Comparison of ENCODE assay signal across 22 cellular contexts in the genomic region with DNA sequence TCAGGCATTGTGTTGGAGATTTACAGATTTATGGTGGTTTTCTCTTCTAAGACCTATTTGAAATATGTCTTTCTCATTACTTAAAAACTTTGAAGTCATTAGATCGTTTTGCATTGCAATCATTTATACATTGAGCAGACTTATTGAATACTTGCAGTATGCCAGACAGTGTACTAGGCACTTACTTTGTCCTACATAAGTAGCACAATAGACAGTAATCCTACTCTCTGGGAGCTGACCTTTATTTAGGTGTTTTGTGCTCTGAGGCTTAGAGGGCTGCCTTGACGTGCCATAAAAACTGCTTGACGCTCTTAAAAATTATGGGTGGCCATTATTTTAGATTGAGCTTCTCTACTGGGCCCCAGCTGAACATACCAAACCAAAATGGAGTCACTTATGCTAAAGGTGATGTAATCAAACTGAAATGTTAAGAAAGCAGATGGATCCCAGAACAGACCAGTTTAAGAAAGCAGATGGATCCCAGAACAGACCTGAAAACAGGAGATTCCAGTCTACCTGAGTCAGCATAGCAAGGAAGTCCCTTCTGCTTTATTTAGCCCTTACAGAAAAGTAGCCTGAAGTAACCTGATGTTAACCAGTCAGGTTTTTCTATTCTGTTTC. TPM values are rescaled to one million over a fixed set of nuclear protein-coding genes. Genes with fewer than 3 reads are reported as not detected.
DNase-seq lines count a peak whose midpoint lies in the region; ATAC-seq and TF ChIP-seq lines count a peak whose summit lies in the region.
"Had no signal": no experiment of that assay in that cellular context is flagged by ENCODE, and none has a peak within 500 bp of the region (broad histone marks: within the 10 kb centered on the region; RNA-seq: fewer than 3 reads in every experiment).

No MANE protein-coding gene starts in this region.

- POLR2A ChIA-PET in PC-9 (lab: Charles Lee; ENCODE audit: unreplicated experiment), result no interaction called here

- BruUV-seq in PC-9 (replicated peaks; lab: Mats Ljungman, UMichigan), result no TSS peak

- no peaks in the 10 kb centered on the region for H3K9me3 Mint-ChIP-seq in GM23338
- H3K9me3 Mint-ChIP-seq in neural progenitor cell, result no peaks in the 10 kb centered on the region
- H3K9me3 Mint-ChIP-seq: activated CD4-positive, alpha-beta memory T cell treated with anti-CD3 and anti-CD28 coated beads for 36 hours; brain; nephron progenitor cell had no signal

- H3K4me1 Mint-ChIP-seq in GM23338 (peaks cover 66% of the 10 kb centered on the region), neural progenitor cell (peaks cover 25% of the 10 kb centered on the region)

- no peak overlapping the region for H3K4me3 Mint-ChIP-seq in GM23338
- no peak overlapping the region for H3K4me3 Mint-ChIP-seq in neural progenitor cell
- H3K4me3 Mint-ChIP-seq: activated CD4-positive, alpha-beta memory T cell treated with anti-CD3 and anti-CD28 coated beads for 36 hours; brain; nephron progenitor cell had no signal

- H4K20me1 ChIP-seq in GM23338 (replicated peaks; ENCODE audit: insufficient read depth) (no peaks in the 10 kb centered on the region), PC-9 (ENCODE audit: insufficient read depth) (no peaks in the 10 kb centered on the region), neural progenitor cell (ENCODE audit: low read depth) (peaks cover 48% of the 10 kb centered on the region)

- H2AFZ ChIP-seq in GM23338 (no peak overlapping the region), PC-9 (no peak overlapping the region), neural progenitor cell (replicated peaks) (no peak overlapping the region)

- H3K9ac ChIP-seq in neural progenitor cell, result no peak overlapping the region

- TF ChIP-seq CTCF in GM23338 (conservative IDR thresholded peaks at IDR 0.05; ENCODE audit: low read depth in 2 of 2) (no peak), PC-9 (conservative IDR thresholded peaks at IDR 0.05) (no peak), fibroblast of pulmonary artery (IDR thresholded peaks at IDR 0.05; ENCODE audit: low read length, missing control alignments) (no peak), neural progenitor cell (IDR thresholded peaks at IDR 0.05) (no peak), vagina (IDR thresholded peaks at IDR 0.05) (no peak)

- H3K36me3 Mint-ChIP-seq in GM23338 (ENCODE audit: low read depth), result no peaks in the 10 kb centered on the region
- H3K36me3 Mint-ChIP-seq in neural progenitor cell, result no peaks in the 10 kb centered on the region
- H3K36me3 Mint-ChIP-seq: brain had no signal

- H3K79me2 ChIP-seq in GM23338 (replicated peaks; ENCODE audit: insufficient read depth) (peaks cover 65% of the 10 kb centered on the region), PC-9 (ENCODE audit: low read depth) (peaks cover 29% of the 10 kb centered on the region), neural progenitor cell (ENCODE audit: low read depth) (peaks cover 72% of the 10 kb centered on the region)

- H3K27ac ChIP-seq in GM23338 (ENCODE audit: low read depth), result peak overlapping the region; percentile 72
- H3K27ac ChIP-seq in PC-9, result peak overlapping the region; percentile 73
- H3K27ac ChIP-seq in neural progenitor cell, result no peak overlapping the region
- no peak overlapping the region for H3K27ac ChIP-seq in vagina
- H3K27ac ChIP-seq: left ventricle myocardium inferior had no signal

- ATAC-seq in GM23338, result peak; percentile 57
- no peak for ATAC-seq in HG02973 (IDR thresholded peaks at IDR 0.05; ENCODE audit: unreplicated experiment)
- no peak for ATAC-seq in GM21423 (IDR thresholded peaks at IDR 0.05; ENCODE audit: unreplicated experiment)
- ATAC-seq: right cardiac atrium had no signal

- H3K27me3 Mint-ChIP-seq in GM23338 (ENCODE audit: insufficient read depth, low read depth, poor library complexity) (peaks cover 2% of the 10 kb centered on the region), neural progenitor cell (ENCODE audit: insufficient read depth, low read depth) (peaks cover 2% of the 10 kb centered on the region)
- H3K27me3 Mint-ChIP-seq: activated CD4-positive, alpha-beta memory T cell treated with anti-CD3 and anti-CD28 coated beads for 36 hours; brain had no signal

- H3K27me3 ChIP-seq in GM23338 (ENCODE audit: insufficient read depth), result no peaks in the 10 kb centered on the region
- no peaks in the 10 kb centered on the region for H3K27me3 ChIP-seq in PC-9 (ENCODE audit: insufficient read depth, low read depth)
- H3K27me3 ChIP-seq in neural progenitor cell, result no peaks in the 10 kb centered on the region
- H3K27me3 ChIP-seq in vagina, result no peaks in the 10 kb centered on the region
- H3K27me3 ChIP-seq: BE2C had no signal

- no peaks in the 10 kb centered on the region for H3F3A ChIP-seq in GM23338 (replicated peaks; ENCODE audit: low read depth)
- H3F3A ChIP-seq in PC-9 (ENCODE audit: insufficient read depth, low read depth), result peaks cover 4% of the 10 kb centered on the region; the same call in 1 of the 2 replicates
- no peaks in the 10 kb centered on the region for H3F3A ChIP-seq in neural progenitor cell (ENCODE audit: low read depth)

- H3K4me1 ChIP-seq in GM23338 (ENCODE audit: insufficient read depth) (peaks cover 37% of the 10 kb centered on the region), PC-9 (replicated peaks; ENCODE audit: insufficient read depth) (peaks cover 14% of the 10 kb centered on the region), neural progenitor cell (peaks cover 42% of the 10 kb centered on the region), vagina (peaks cover 11% of the 10 kb centered on the region)
- H3K4me1 ChIP-seq: BE2C had no signal

- intact Hi-C loops in PC-9 (cut with micrococcal nuclease; ENCODE audit: unreplicated experiment), result no loop called here
- intact Hi-C loops in vagina (cut with DNase I), result no loop called here

- H3K36me3 ChIP-seq in GM23338 (ENCODE audit: insufficient read depth) (no peaks in the 10 kb centered on the region), PC-9 (ENCODE audit: low read depth) (no peaks in the 10 kb centered on the region), neural progenitor cell (no peaks in the 10 kb centered on the region), vagina (no peaks in the 10 kb centered on the region)
- H3K36me3 ChIP-seq: BE2C, left ventricle myocardium inferior had no signal

- peak overlapping the region; percentile 5; the same call in 1 of the 2 replicates for H3K4me2 ChIP-seq in GM23338
- no peak overlapping the region for H3K4me2 ChIP-seq in PC-9
- no peak overlapping the region for H3K4me2 ChIP-seq in neural progenitor cell

- no peaks in the 10 kb centered on the region for H3K9me2 ChIP-seq in GM23338 (ENCODE audit: insufficient read depth)
- H3K9me2 ChIP-seq in PC-9 (ENCODE audit: insufficient read depth), result no peaks in the 10 kb centered on the region

- CTCF ChIA-PET in PC-9 (lab: Charles Lee), result no interaction called here

- no peak for TF ChIP-seq POLR2A in vagina (IDR thresholded peaks at IDR 0.05)

- H3K9me3 ChIP-seq in PC-9 (ENCODE audit: insufficient read depth, low read depth), result no peaks in the 10 kb centered on the region
- H3K9me3 ChIP-seq in neural progenitor cell (ENCODE audit: low read depth), result no peaks in the 10 kb centered on the region
- no peaks in the 10 kb centered on the region for H3K9me3 ChIP-seq in vagina
- H3K9me3 ChIP-seq: BE2C, left ventricle myocardium inferior had no signal

- peak overlapping the region; percentile 93 for H3K27ac Mint-ChIP-seq in GM23338
- H3K27ac Mint-ChIP-seq in neural progenitor cell, result no peak overlapping the region
- H3K27ac Mint-ChIP-seq: activated CD4-positive, alpha-beta memory T cell treated with anti-CD3 and anti-CD28 coated beads for 36 hours; brain; nephron progenitor cell had no signal

- no peak overlapping the region for H3K4me3 ChIP-seq in GM23338
- no peak overlapping the region for H3K4me3 ChIP-seq in PC-9
- H3K4me3 ChIP-seq in fibroblast of pulmonary artery (replicated peaks; ENCODE audit: low read depth, low read length), result no peak overlapping the region
- H3K4me3 ChIP-seq in neural progenitor cell, result no peak overlapping the region
- H3K4me3 ChIP-seq in vagina, result no peak overlapping the region
- H3K4me3 ChIP-seq: left ventricle myocardium inferior had no signal

- DNase-seq in GM23338 (ENCODE audit: low spot score) (peak; percentile 59), PC-9 (peak in 1 of 2 experiments; percentile 40), fibroblast of pulmonary artery (ENCODE audit: low read depth) (peak; percentile 18), neural progenitor cell (ENCODE audit: low spot score) (peak; percentile 28), vagina (ENCODE audit: extremely low spot score in 2 of 2) (no peak), COLO668 (lab: John Stamatoyannopoulos, UW; ENCODE audit: unreplicated experiment) (no peak)
- DNase-seq: activated CD4-positive, alpha-beta memory T cell treated with anti-CD3 and anti-CD28 coated beads for 36 hours; BE2C; effector CD8-positive, alpha-beta T cell; left ventricle myocardium inferior; NCI-H146; NCI-H774; nephron progenitor cell; right cardiac atrium; Right ventricle myocardium superior; stimulated activated CD4-positive, alpha-beta T cell treated with anti-CD3 and anti-CD28 coated beads, Interleukin-4, amount 100 ng/mL, for 1 hour; T1000 had no signal

TF ChIP-seq in GM23338, 12 proteins besides CTCF, POLR2A, EP300 and RAD21 (continues in another document):
- peak; percentile 68 for TF ChIP-seq CREB1 (CRISPR knock-in tag; IDR thresholded peaks at IDR 0.05; ENCODE audit: low read depth)

RNA-seq across cellular contexts. Expression of a gene that starts 42.4 kb away (rescaled TPM):
- total RNA-seq in GM23338 (2014; rRNA removed; shearing (Covaris generic)), result not detected in 2 replicates
- polyA plus RNA-seq in GM23338 (2016; fragmentation: Nextera tagmentation; extraction: Ambion mirVana), result 1.1 TPM in 1 of 2 replicates, not detected in the other
- 0.55 and 2.1 TPM in 2 replicates for total RNA-seq in PC-9 (2021)
- total RNA-seq in neural progenitor cell (ENCODE audit: low replicate concordance), result not detected in 2 replicates
- 2.5 TPM for total RNA-seq in vagina
- total RNA-seq: activated CD4-positive, alpha-beta memory T cell treated with anti-CD3 and anti-CD28 coated beads for 36 hours; G401; glomerular endothelial cell had no signal

Comparison
In these comparisons a context has a peak if more than half of its experiments do, and no peak if none do; other contexts are left out.
1. DNase-seq: peak in GM23338 (single experiment), fibroblast of pulmonary artery (single experiment) and neural progenitor cell (single experiment); none in vagina (0 of 2) and COLO668 (single experiment).
2. H3K27ac ChIP-seq: peak in GM23338 (single experiment) and PC-9 (single experiment); none in neural progenitor cell (single experiment) and vagina (single experiment).